16 cellular contexts compared by ENCODE assay signal in the genomic region with DNA sequence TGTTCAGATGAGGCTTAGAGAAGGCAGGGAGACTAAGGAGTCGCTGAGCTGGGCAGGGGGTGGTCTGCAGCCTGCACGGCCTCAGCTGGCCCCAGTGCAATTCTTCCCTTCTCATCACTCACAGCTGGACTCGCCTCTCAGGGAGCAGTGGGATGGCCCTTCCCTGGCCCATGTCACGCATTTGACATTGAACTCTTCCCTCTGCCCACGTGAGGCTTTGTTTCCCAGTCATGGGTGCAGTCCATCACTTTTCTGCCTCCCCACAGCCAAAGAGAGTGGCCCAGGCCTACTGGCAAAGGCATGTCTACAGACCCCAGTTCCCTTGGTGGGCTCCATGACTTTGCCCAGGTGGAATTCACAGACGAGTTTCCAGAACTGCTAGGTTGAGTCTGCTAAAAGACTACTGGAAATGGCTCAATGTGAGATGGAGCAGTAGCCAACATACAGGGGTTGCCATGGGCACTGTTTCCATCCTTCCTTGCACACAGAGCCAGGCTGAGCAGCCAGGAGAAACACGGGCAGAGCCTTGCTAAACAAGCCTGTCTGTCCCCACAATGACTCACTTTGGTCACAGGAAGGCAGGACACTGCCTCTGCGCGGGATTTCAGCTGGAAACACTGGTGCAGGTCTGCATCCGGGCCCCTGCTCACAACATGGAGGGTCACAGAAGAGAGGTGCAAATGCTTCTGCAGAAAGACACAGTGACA.
"Had no signal": no experiment of that assay in that cellular context is flagged by ENCODE, and none has a peak within 500 bp of the region (broad histone marks: within the 10 kb centered on the region; RNA-seq: fewer than 3 reads in every experiment).

No MANE protein-coding gene starts in this region.

- H3K4me1 Mint-ChIP-seq: WTC11 had no signal

- H3K36me3 Mint-ChIP-seq: natural killer cell had no signal

- DNase-seq: activated CD4-positive, alpha-beta T cell treated with anti-CD3 and anti-CD28 coated beads for 48 hours; activated CD8-positive, alpha-beta T cell treated with anti-CD3 and anti-CD28 coated beads, Interleukin-2, amount 10 ng/mL, durations not matched to agents 7 days and 5 days; activated gamma-delta T cell treated with Interleukin-2 at 50 U/mL for 16 hours; foreskin fibroblast; mesendoderm; natural killer cell; posterior cingulate gyrus; retina; stimulated activated CD4-positive, alpha-beta T cell treated with anti-CD3 and anti-CD28 coated beads, Interleukin-12 subunit alpha, Interleukin-12 subunit beta, amount 100 ng/mL, for 4 hours; stimulated activated CD4-positive, alpha-beta T cell treated with anti-CD3 and anti-CD28 coated beads, Interleukin-1b, Interleukin-23, amount 100 ng/mL, for 48 hours; stimulated activated naive CD4-positive, alpha-beta T cell treated with Interleukin-2 at 50 U/mL for 16 hours had no signal

- ATAC-seq: activated CD8-positive, alpha-beta T cell treated with anti-CD3 and anti-CD28 coated beads, Interleukin-2, amount 10 ng/mL, durations not matched to agents 7 days and 5 days; activated naive CD4-positive, alpha-beta T cell treated with anti-CD3 and anti-CD28 coated beads, Interleukin-2, amount 50 U/mL, for 72 hours; WTC11 had no signal

- H3K27ac Mint-ChIP-seq: activated CD8-positive, alpha-beta T cell treated with anti-CD3 and anti-CD28 coated beads, Interleukin-2, amount 10 ng/mL, durations not matched to agents 7 days and 5 days; activated naive CD4-positive, alpha-beta T cell treated with anti-CD3 and anti-CD28 coated beads, Interleukin-2, amount 50 U/mL, for 72 hours; natural killer cell; WTC11 had no signal

- H3K9me3 ChIP-seq: adrenal gland, neutrophil had no signal

- H3K4me3 Mint-ChIP-seq: activated CD8-positive, alpha-beta T cell treated with anti-CD3 and anti-CD28 coated beads, Interleukin-2, amount 10 ng/mL, durations not matched to agents 7 days and 5 days; natural killer cell; WTC11 had no signal

- FAIRE-seq: urothelium cell line had no signal
